In the genomic region with DNA sequence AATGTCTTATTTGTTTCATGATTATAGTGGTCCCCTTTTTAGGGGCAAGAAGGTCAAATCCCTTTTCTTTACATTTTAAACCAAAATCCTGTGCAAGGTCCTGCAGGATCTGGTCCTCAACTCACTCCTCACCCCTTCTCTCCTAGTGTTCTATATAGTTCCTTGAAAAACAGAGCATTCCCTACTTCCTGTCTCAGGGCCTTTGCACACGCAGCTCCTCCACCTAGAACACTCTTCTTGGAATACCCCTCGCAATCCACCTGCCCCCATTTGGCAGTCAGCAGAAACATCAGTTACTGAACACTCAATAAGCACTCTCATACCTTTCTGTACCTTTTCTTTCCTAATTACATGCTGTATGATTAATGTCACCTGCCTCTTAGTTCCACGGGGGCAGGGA, we compare ENCODE assay signal across 16 cellular contexts. TPM values are rescaled to one million over a fixed set of nuclear protein-coding genes. Genes with fewer than 3 reads are reported as not detected.
"Had no signal": no experiment of that assay in that cellular context is flagged by ENCODE, and none has a peak within 500 bp of the region (broad histone marks: within the 10 kb centered on the region; RNA-seq: fewer than 3 reads in every experiment).

No MANE protein-coding gene starts in this region.

- H3K9me3 ChIP-seq: right atrium auricular region, tibial nerve had no signal

- H3K27me3 ChIP-seq: right atrium auricular region, tibial nerve had no signal

- DNase-seq: activated gamma-delta T cell, amygdala, cerebellar nuclear complex, endodermal cell, hypothalamus, kidney glomerular epithelial cell, mesendoderm, SHP77 had no signal

- H3K4me3 ChIP-seq: right atrium auricular region, tibial nerve had no signal

- H3K27ac ChIP-seq: parathyroid adenoma, right atrium auricular region, tibial nerve had no signal

- H3K27ac Mint-ChIP-seq: brain, endodermal cell had no signal

- H3K9me3 Mint-ChIP-seq: brain, endodermal cell had no signal

- ATAC-seq: activated CD4-positive, CD25-positive, alpha-beta regulatory T cell treated with anti-CD3 and anti-CD28 coated beads, Interleukin-2, amount 50 U/mL, for 24 hours; esophagus mucosa had no signal

- H3K4me3 Mint-ChIP-seq: endodermal cell had no signal

RNA-seq across cellular contexts. Expression of a gene that starts 16.2 kb away (rescaled TPM):
- total RNA-seq: activated CD8-positive, alpha-beta memory T cell treated with anti-CD3 and anti-CD28 coated beads for 36 hours; endodermal cell; esophagus mucosa; T-helper 2 cell treated with Interferon-gamma antibody and Interleukin-4, amounts not matched to agents 100 ng/mL and 5 ng/mL, for 36 hours had no signal
